ENCODE assay signal across 19 cellular contexts in the genomic region with DNA sequence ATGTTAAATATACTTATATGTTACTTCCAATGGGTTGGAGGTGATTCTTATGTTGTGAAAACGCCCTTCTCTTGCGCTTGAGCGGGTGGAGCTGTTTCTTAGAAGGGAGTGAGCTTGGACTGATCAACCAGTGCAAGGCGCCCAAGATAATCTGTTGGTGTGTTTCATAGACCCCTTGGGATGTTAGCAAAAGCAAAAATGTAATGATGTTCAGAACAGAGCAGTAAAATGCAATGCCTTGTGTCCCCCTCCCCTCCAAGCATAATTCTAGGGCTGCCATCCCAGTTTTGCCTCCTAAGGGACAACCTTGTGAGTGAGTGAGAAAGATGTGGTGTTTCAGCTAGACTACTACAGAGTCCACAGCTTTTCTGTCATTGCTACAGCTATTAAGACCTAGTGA. TPM values are rescaled to one million over a fixed set of nuclear protein-coding genes. Genes with fewer than 3 reads are reported as not detected.
"Had no signal": no experiment of that assay in that cellular context is flagged by ENCODE, and none has a peak within 500 bp of the region (broad histone marks: within the 10 kb centered on the region; RNA-seq: fewer than 3 reads in every experiment).

No MANE protein-coding gene starts in this region.

- H3K9me3 ChIP-seq: ovary, transverse colon had no signal

- H3K4me3 ChIP-seq: lung, ovary, transverse colon had no signal

- DNase-seq: activated CD4-positive, alpha-beta memory T cell treated with anti-CD3 and anti-CD28 coated beads, Interleukin-2, amount 10 ng/mL, durations not matched to agents 7 days and 5 days; activated CD4-positive, alpha-beta T cell treated with anti-CD3 and anti-CD28 coated beads for 36 hours; activated CD8-positive, alpha-beta memory T cell treated with anti-CD3 and anti-CD28 coated beads, Interleukin-2, amount 10 ng/mL, durations not matched to agents 7 days and 5 days; dermis blood vessel endothelial cell; left cardiac atrium; natural killer cell; ovary; stimulated activated CD4-positive, alpha-beta T cell treated with anti-CD3 and anti-CD28 coated beads, Interleukin-1b, Interleukin-23, amount 100 ng/mL, for 48 hours; stimulated activated CD8-positive, alpha-beta memory T cell treated with anti-CD3 and anti-CD28 coated beads, Interleukin-4, amount 100 ng/mL, for 48 hours; stimulated activated naive CD4-positive, alpha-beta T cell; T-cell; T-helper 9 cell; transverse colon had no signal

- H3K27ac Mint-ChIP-seq: activated CD4-positive, alpha-beta memory T cell treated with anti-CD3 and anti-CD28 coated beads, Interleukin-2, amount 10 ng/mL, durations not matched to agents 7 days and 5 days; activated CD4-positive, alpha-beta T cell treated with anti-CD3 and anti-CD28 coated beads for 36 hours; activated CD8-positive, alpha-beta memory T cell treated with anti-CD3 and anti-CD28 coated beads, Interleukin-2, amount 10 ng/mL, durations not matched to agents 7 days and 5 days; activated naive CD8-positive, alpha-beta T cell; natural killer cell; T-cell; WTC11 had no signal

- H3K4me3 Mint-ChIP-seq: activated CD4-positive, alpha-beta memory T cell treated with anti-CD3 and anti-CD28 coated beads, Interleukin-2, amount 10 ng/mL, durations not matched to agents 7 days and 5 days; activated CD4-positive, alpha-beta T cell treated with anti-CD3 and anti-CD28 coated beads for 36 hours; activated CD8-positive, alpha-beta memory T cell treated with anti-CD3 and anti-CD28 coated beads, Interleukin-2, amount 10 ng/mL, durations not matched to agents 7 days and 5 days; activated naive CD8-positive, alpha-beta T cell; natural killer cell; T-cell; WTC11 had no signal

- FAIRE-seq: frontal cortex, islet of Langerhans had no signal

- H3K36me3 ChIP-seq: ovary, transverse colon had no signal

- H3K36me3 Mint-ChIP-seq: activated CD8-positive, alpha-beta memory T cell treated with anti-CD3 and anti-CD28 coated beads, Interleukin-2, amount 10 ng/mL, durations not matched to agents 7 days and 5 days; natural killer cell; T-cell; WTC11 had no signal

- H3K27me3 ChIP-seq: ovary had no signal

- H3K4me1 Mint-ChIP-seq: activated CD4-positive, alpha-beta memory T cell treated with anti-CD3 and anti-CD28 coated beads, Interleukin-2, amount 10 ng/mL, durations not matched to agents 7 days and 5 days; activated CD4-positive, alpha-beta T cell treated with anti-CD3 and anti-CD28 coated beads for 36 hours; activated CD8-positive, alpha-beta memory T cell treated with anti-CD3 and anti-CD28 coated beads, Interleukin-2, amount 10 ng/mL, durations not matched to agents 7 days and 5 days; natural killer cell; T-cell had no signal

- H3K9me3 Mint-ChIP-seq: activated CD4-positive, alpha-beta memory T cell treated with anti-CD3 and anti-CD28 coated beads, Interleukin-2, amount 10 ng/mL, durations not matched to agents 7 days and 5 days; natural killer cell; T-cell; WTC11 had no signal

- H3K27ac ChIP-seq: ovary, transverse colon had no signal

RNA-seq across cellular contexts. Expression of gene CD34, which starts 6.2 kb away (rescaled TPM):
- total RNA-seq: epithelial cell of proximal tubule had no signal
